Comparison of ENCODE assay signal across 26 cellular contexts in the genomic region with DNA sequence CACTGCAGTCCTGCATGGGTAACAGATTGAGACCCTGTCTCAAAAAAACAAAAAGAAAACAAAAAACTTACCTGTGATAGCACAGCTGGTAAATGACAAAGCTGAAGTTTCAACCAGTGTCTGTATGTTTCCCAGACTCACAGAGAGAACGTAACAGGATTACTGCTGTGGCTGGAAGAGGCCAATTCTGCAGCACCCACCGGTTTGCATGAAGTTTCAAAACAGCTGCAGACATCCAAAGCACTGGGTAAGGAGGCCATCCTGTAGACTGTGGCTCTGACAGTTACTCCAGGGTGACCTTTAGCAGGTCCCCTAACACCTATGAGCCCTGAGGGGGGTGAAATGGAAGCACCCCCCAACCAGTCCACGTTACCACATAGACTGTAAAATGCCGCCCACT. TPM values are rescaled to one million over a fixed set of nuclear protein-coding genes. Genes with fewer than 3 reads are reported as not detected.
DNase-seq lines count a peak whose midpoint lies in the region; ATAC-seq and TF ChIP-seq lines count a peak whose summit lies in the region.
"Had no signal": no experiment of that assay in that cellular context is flagged by ENCODE, and none has a peak within 500 bp of the region (broad histone marks: within the 10 kb centered on the region; RNA-seq: fewer than 3 reads in every experiment).

No MANE protein-coding gene starts in this region.

- no peak for DNase-seq in A673 (ENCODE audit: low spot score)
- no peak for DNase-seq in nephron progenitor cell
- no peak for DNase-seq in NCI-H128 (lab: John Stamatoyannopoulos, UW; ENCODE audit: unreplicated experiment)
- DNase-seq in inferior parietal cortex (ENCODE audit: extremely low spot score) = no peak
- no peak for DNase-seq in stimulated activated CD4-positive, alpha-beta T cell treated with anti-CD3 and anti-CD28 coated beads, Interleukin-12 subunit alpha, Interleukin-12 subunit beta, amount 100 ng/mL, for 4 hours
- DNase-seq: activated CD4-positive, alpha-beta T cell treated with anti-CD3 and anti-CD28 coated beads, Interleukin-2, amount 10 ng/mL, durations not matched to agents 24 days and 14 days; cerebellar nuclear complex; immature natural killer cell; left ventricle myocardium superior; NCI-H1694; NCI-H526 treated with DMSO at 0.1 percent for 48 hours; nucleus accumbens; OCI-M1; SIG-M5; small intestine; stimulated activated CD4-positive, alpha-beta T cell treated with anti-CD3 and anti-CD28 coated beads, Interleukin-2, amount 100 ng/mL, for 48 hours; stimulated activated naive CD4-positive, alpha-beta T cell; T-helper 17 cell; upper lobe of left lung had no signal

- H3K9me3 Mint-ChIP-seq in IgD-negative memory B cell = no peaks in the 10 kb centered on the region
- no peaks in the 10 kb centered on the region for H3K9me3 Mint-ChIP-seq in nephron progenitor cell
- H3K9me3 Mint-ChIP-seq in activated T-helper 17 cell treated with anti-CD3 and anti-CD28 coated beads, Interleukin-2, amount 50 U/mL, for 72 hours = no peaks in the 10 kb centered on the region
- H3K9me3 Mint-ChIP-seq: activated CD4-positive, alpha-beta T cell treated with anti-CD3 and anti-CD28 coated beads, Interleukin-2, amount 10 ng/mL, durations not matched to agents 24 days and 14 days; activated T-helper 2 cell treated with anti-CD3 and anti-CD28 coated beads, Interferon-gamma antibody, Interleukin-2, Interleukin-4, amounts not matched to agents 10 μg/mL and 5 μg/mL and 100 μg/mL, durations not matched to agents 14 hours and 24 hours and 36 hours; immature natural killer cell had no signal

- no peaks in the 10 kb centered on the region for H3K27me3 Mint-ChIP-seq in IgD-negative memory B cell
- no peaks in the 10 kb centered on the region for H3K27me3 Mint-ChIP-seq in nephron progenitor cell (ENCODE audit: low read depth, poor library complexity)
- no peaks in the 10 kb centered on the region for H3K27me3 Mint-ChIP-seq in activated T-helper 17 cell treated with anti-CD3 and anti-CD28 coated beads, Interleukin-2, amount 50 U/mL, for 72 hours
- H3K27me3 Mint-ChIP-seq: activated naive CD8-positive, alpha-beta T cell; T-helper 17 cell had no signal

- CTCF ChIA-PET in A673 (lab: Charles Lee) = interaction anchor here (6.9 kb wide), 1 partner anchor 85 kb away, joined by 36 read pairs; no protein-coding TSS in a partner anchor

- H3K27me3 ChIP-seq in A673 (replicated peaks; ENCODE audit: insufficient read depth, low read depth, low read length, poor library complexity) = no peaks in the 10 kb centered on the region
- H3K27me3 ChIP-seq: upper lobe of left lung had no signal

- H3K36me3 ChIP-seq in A673 (ENCODE audit: insufficient read depth, low read length, poor library complexity, severe bottlenecking) = no peaks in the 10 kb centered on the region

- H3K4me3 Mint-ChIP-seq in IgD-negative memory B cell (peak overlapping the region in 1 of 4 donors; percentile 44), nephron progenitor cell (no peak overlapping the region)
- H3K4me3 Mint-ChIP-seq in activated T-helper 17 cell treated with anti-CD3 and anti-CD28 coated beads, Interleukin-2, amount 50 U/mL, for 72 hours = no peak overlapping the region
- H3K4me3 Mint-ChIP-seq: activated CD4-positive, alpha-beta T cell treated with anti-CD3 and anti-CD28 coated beads, Interleukin-2, amount 10 ng/mL, durations not matched to agents 24 days and 14 days; activated naive CD8-positive, alpha-beta T cell; immature natural killer cell; T-helper 17 cell had no signal

- POLR2A ChIA-PET in A673 (lab: Charles Lee; ENCODE audit: low non-redundant PET) = no interaction called here

- BruUV-seq in A673 (replicated peaks; lab: Mats Ljungman, UMichigan) = no TSS peak

- no peak for TF ChIP-seq CTCF in A673 (conservative IDR thresholded peaks at IDR 0.05; ENCODE audit: low read depth, low read length)
- no peak for TF ChIP-seq CTCF in VCaP (conservative IDR thresholded peaks at IDR 0.05)
- TF ChIP-seq CTCF in nephron progenitor cell (IDR thresholded peaks at IDR 0.05) = no peak

- H3K4me1 ChIP-seq in A673 (ENCODE audit: insufficient read depth, low read length, poor library complexity, severe bottlenecking) = peaks cover 58% of the 10 kb centered on the region

- H3K27ac Mint-ChIP-seq in IgD-negative memory B cell (peak overlapping the region; percentile 31 to 46 (median 43)), nephron progenitor cell (peak overlapping the region; percentile 55)
- no peak overlapping the region for H3K27ac Mint-ChIP-seq in activated T-helper 17 cell treated with anti-CD3 and anti-CD28 coated beads, Interleukin-2, amount 50 U/mL, for 72 hours
- H3K27ac Mint-ChIP-seq: activated CD4-positive, alpha-beta T cell treated with anti-CD3 and anti-CD28 coated beads, Interleukin-2, amount 10 ng/mL, durations not matched to agents 24 days and 14 days; activated naive CD8-positive, alpha-beta T cell; activated T-helper 2 cell treated with anti-CD3 and anti-CD28 coated beads, Interferon-gamma antibody, Interleukin-2, Interleukin-4, amounts not matched to agents 10 μg/mL and 5 μg/mL and 100 μg/mL, durations not matched to agents 14 hours and 24 hours and 36 hours; immature natural killer cell had no signal

- no peaks in the 10 kb centered on the region for H3K9me3 ChIP-seq in A673 (ENCODE audit: low read depth, low read length, poor library complexity, severe bottlenecking)
- H3K9me3 ChIP-seq: HAP-1, upper lobe of left lung had no signal

- ATAC-seq in activated T-helper 17 cell treated with anti-CD3 and anti-CD28 coated beads, Interleukin-2, amount 50 U/mL, for 72 hours (replicated peaks) = no peak
- ATAC-seq: GM12878, left ventricle myocardium superior, T-helper 17 cell had no signal

- intact Hi-C loops in A673 (cut with micrococcal nuclease; ENCODE audit: unreplicated experiment) = no loop called here

- H3K36me3 Mint-ChIP-seq in IgD-negative memory B cell (peaks cover 2% of the 10 kb centered on the region), nephron progenitor cell (ENCODE audit: low read depth) (peaks cover 6% of the 10 kb centered on the region)
- H3K36me3 Mint-ChIP-seq in activated T-helper 17 cell treated with anti-CD3 and anti-CD28 coated beads, Interleukin-2, amount 50 U/mL, for 72 hours (ENCODE audit: low read depth) = no peaks in the 10 kb centered on the region
- H3K36me3 Mint-ChIP-seq: activated naive CD8-positive, alpha-beta T cell; immature natural killer cell had no signal

- no peak overlapping the region for H3K4me3 ChIP-seq in A673 (ENCODE audit: low read depth, low read length, poor library complexity, severe bottlenecking)
- H3K4me3 ChIP-seq: GM12878, HAP-1, upper lobe of left lung had no signal

- H3K27ac ChIP-seq in A673 (ENCODE audit: low read depth, low read length, poor library complexity, severe bottlenecking) (peak overlapping the region; percentile 53), VCaP (peak overlapping the region; percentile 13; the same call in 1 of the 2 replicates)

- H3K4me1 Mint-ChIP-seq in IgD-negative memory B cell (peaks cover 38 to 44% (median 43%) of the 10 kb centered on the region in 3 donors), nephron progenitor cell (peaks cover 87% of the 10 kb centered on the region)
- H3K4me1 Mint-ChIP-seq in activated T-helper 17 cell treated with anti-CD3 and anti-CD28 coated beads, Interleukin-2, amount 50 U/mL, for 72 hours = peaks cover 17% of the 10 kb centered on the region

RNA-seq across cellular contexts. Expression of a gene that starts 7.5 kb away (rescaled TPM):
- total RNA-seq in A673 (2021) = 102 and 140 TPM in 2 replicates
- 74.0 TPM for polyA plus RNA-seq in IgD-negative memory B cell
- total RNA-seq in activated T-helper 17 cell treated with anti-CD3 and anti-CD28 coated beads, Interleukin-2, amount 50 U/mL, for 72 hours = 10 to 100 TPM; 19.5 to 45.2 TPM

RNA-seq across cellular contexts. Expression of a gene that starts 20.8 kb away (rescaled TPM):
- 45.0 and 46.1 TPM in 2 replicates for total RNA-seq in A673 (2021)
- 2.2 TPM for polyA plus RNA-seq in IgD-negative memory B cell
- 10 to 100 TPM; 13.0 to 24.1 TPM for total RNA-seq in activated T-helper 17 cell treated with anti-CD3 and anti-CD28 coated beads, Interleukin-2, amount 50 U/mL, for 72 hours
